Comparison of ENCODE assay signal across 8 cellular contexts in genomic region chr21:32770514-32771133, GRCh38. TPM values are rescaled to one million over a fixed set of nuclear protein-coding genes. Genes with fewer than 3 reads are reported as not detected.
DNase-seq lines count a peak whose midpoint lies in the region; ATAC-seq, FAIRE-seq and TF ChIP-seq lines count a peak whose summit lies in the region.

No MANE protein-coding gene starts in this region.

- H3K27ac Mint-ChIP-seq in activated T-cell treated with anti-CD3 and anti-CD28 coated beads, Interleukin-2, amount 50 U/mL, for 24 hours: peak overlapping the region; percentile 96

- peak overlapping the region; percentile 79 for H3K9ac ChIP-seq in KMS-11

- FAIRE-seq in small intestine (lab: Jason Lieb, UNC): no peak

- peak overlapping the region; percentile 98 for H3K4me2 ChIP-seq in KMS-11

- peaks cover 56% of the 10 kb centered on the region for H3K79me2 ChIP-seq in KMS-11 (ENCODE audit: insufficient read depth, low read depth)

- WGBS in small intestine, 3 donors: 2 to 4% (median 2%) methylated on average over 14 of the region's 14 CpGs

- H3K36me3 Mint-ChIP-seq in activated T-cell treated with anti-CD3 and anti-CD28 coated beads, Interleukin-2, amount 50 U/mL, for 24 hours (ENCODE audit: low read depth): peaks cover 63% of the 10 kb centered on the region

- DNase-seq in activated T-cell treated with anti-CD3 and anti-CD28 coated beads, Interleukin-2, amount 50 U/mL, for 24 hours: no peak
- no peak for DNase-seq in activated T-cell treated with anti-CD3 and anti-CD28 coated beads, Interleukin-2, amount 50 U/mL, for 1 hour
- DNase-seq in amniotic epithelial cell (ENCODE audit: low read depth) (peak; percentile 16), iPS-NIHi11 (ENCODE audit: low spot score) (peak; percentile 8), small intestine (peak; percentile 20)
- no peak for DNase-seq in activated CD4-positive, alpha-beta T cell treated with anti-CD3 and anti-CD28 coated beads, Interleukin-2, amount 50 U/mL, for 1 hour

- H3K4me1 ChIP-seq in KMS-11 (ENCODE audit: low read depth, poor library complexity, severe bottlenecking): peaks cover 48% of the 10 kb centered on the region
- H3K4me1 ChIP-seq in small intestine (ENCODE audit: control insufficient read depth in 2 of 2, insufficient read depth in 1 of 2, low read depth in 1 of 2, low read length in 1 of 2): peaks cover 2 to 3% of the 10 kb centered on the region in 2 donors

- H3K9me3 ChIP-seq in small intestine (ENCODE audit: control insufficient read depth, low read depth): no peaks in the 10 kb centered on the region

- peaks cover 3% of the 10 kb centered on the region for H3K9me3 Mint-ChIP-seq in activated T-cell treated with anti-CD3 and anti-CD28 coated beads, Interleukin-2, amount 50 U/mL, for 24 hours

- no peak for ATAC-seq in HG02798 (IDR thresholded peaks at IDR 0.05; ENCODE audit: poor library complexity, unreplicated experiment)

- peak overlapping the region; percentile 99 for H3K4me3 Mint-ChIP-seq in activated T-cell treated with anti-CD3 and anti-CD28 coated beads, Interleukin-2, amount 50 U/mL, for 24 hours

- peak overlapping the region; percentile 55 for H2AFZ ChIP-seq in KMS-11 (ENCODE audit: low read depth)

- H3K27me3 ChIP-seq in KMS-11 (ENCODE audit: insufficient read depth, low read depth) (no peaks in the 10 kb centered on the region), small intestine (ENCODE audit: control insufficient read depth in 2 of 2, insufficient read depth in 2 of 2, low read length in 2 of 2) (no peaks in the 10 kb centered on the region)

- H3K27ac ChIP-seq in KMS-11 (peak overlapping the region; percentile 75), small intestine (ENCODE audit: low read depth in 1 of 2, low read length in 1 of 2) (peak overlapping the region; percentile 86 to 87)

- H3K36me3 ChIP-seq in KMS-11 (ENCODE audit: insufficient read depth): peaks cover 14% of the 10 kb centered on the region; the same call in 1 of the 2 replicates
- peaks cover 0 to 3% of the 10 kb centered on the region in 2 donors for H3K36me3 ChIP-seq in small intestine (ENCODE audit: control insufficient read depth in 2 of 2, insufficient read depth in 2 of 2, low read length in 2 of 2)

- H3K4me1 Mint-ChIP-seq in activated T-cell treated with anti-CD3 and anti-CD28 coated beads, Interleukin-2, amount 50 U/mL, for 24 hours (ENCODE audit: low read depth): peaks cover 64% of the 10 kb centered on the region

- H3K4me3 ChIP-seq in KMS-11 (IDR thresholded peaks at IDR 0.05; ENCODE audit: insufficient read depth, low read depth, low read length): no peak overlapping the region
- H3K4me3 ChIP-seq in small intestine (ENCODE audit: low read depth in 1 of 2, low read length in 2 of 2): peak overlapping the region; percentile 86 to 91

- TF ChIP-seq CTCF in KMS-11 (conservative IDR thresholded peaks at IDR 0.05; ENCODE audit: low read depth, low read length): no peak

- peaks cover 36% of the 10 kb centered on the region for H4K20me1 ChIP-seq in KMS-11 (ENCODE audit: insufficient read depth)

- no peaks in the 10 kb centered on the region for H3K27me3 Mint-ChIP-seq in activated T-cell treated with anti-CD3 and anti-CD28 coated beads, Interleukin-2, amount 50 U/mL, for 24 hours

RNA-seq across cellular contexts. Expression of gene PAXBP1, which starts 0.9 kb away (rescaled TPM):
- polyA plus RNA-seq in small intestine: 10 to 100 TPM; 19.0 to 38.2 (median 28.1) TPM

RNA-seq across cellular contexts. Expression of gene SYNJ1, which starts 42.8 kb away (rescaled TPM):
- polyA plus RNA-seq in small intestine: 1 to 10 TPM; 4.6 to 7.8 (median 5.4) TPM

Comparison
In these comparisons a context has a peak if more than half of its experiments do, and no peak if none do; other contexts are left out.
1. DNase-seq: peak in amniotic epithelial cell (single experiment), iPS-NIHi11 (single experiment) and small intestine (single experiment); none in activated T-cell treated with anti-CD3 and anti-CD28 coated beads, Interleukin-2, amount 50 U/mL, for 24 hours (single experiment), activated T-cell treated with anti-CD3 and anti-CD28 coated beads, Interleukin-2, amount 50 U/mL, for 1 hour (single experiment) and activated CD4-positive, alpha-beta T cell treated with anti-CD3 and anti-CD28 coated beads, Interleukin-2, amount 50 U/mL, for 1 hour (single experiment).